ENCODE assay signal across 1 cellular context in genomic region chr6:123803862-123804681, GRCh38.
TF ChIP-seq lines count a peak whose summit lies in the region.

Gene NKAIN2, plus strand, starts transcription at chr6:123803865.

TF ChIP-seq in HEK293, 187 proteins besides CTCF, POLR2A, EP300 and RAD21 (continued from another document and continues in another):
- no peak for TF ChIP-seq ZNF280D (tag by site-specific recombination; IDR thresholded peaks at IDR 0.05)
- no peak; the same call in 1 of the 2 replicates for TF ChIP-seq SP7 (tag by site-specific recombination; IDR thresholded peaks at IDR 0.05)
- no peak for TF ChIP-seq ZNF24 (tag by site-specific recombination; IDR thresholded peaks at IDR 0.05)
- TF ChIP-seq ZNF214 (tag by site-specific recombination; IDR thresholded peaks at IDR 0.05; ENCODE audit: borderline replicate concordance) = no peak
- TF ChIP-seq RBAK (tag by site-specific recombination; IDR thresholded peaks at IDR 0.05) = no peak
- TF ChIP-seq ZNF175 (tag by site-specific recombination; IDR thresholded peaks at IDR 0.05) = no peak
- TF ChIP-seq ZBTB49 (tag by site-specific recombination; IDR thresholded peaks at IDR 0.05; ENCODE audit: low read depth) = no peak
- peak; percentile 79 for TF ChIP-seq ZXDB (tag by site-specific recombination; IDR thresholded peaks at IDR 0.05)
- no peak for TF ChIP-seq SP3 (tag by site-specific recombination; IDR thresholded peaks at IDR 0.05)
- TF ChIP-seq ZNF621 (tag by site-specific recombination; IDR thresholded peaks at IDR 0.05) = no peak
- 0 out of 2 replicates have a peak, but pooled peaks have one; percentile 33 for TF ChIP-seq ZNF10 (tag by site-specific recombination; IDR thresholded peaks at IDR 0.05)
- TF ChIP-seq YY2 (tag by site-specific recombination; IDR thresholded peaks at IDR 0.05) = no peak
- TF ChIP-seq MYNN (tag by site-specific recombination; IDR thresholded peaks at IDR 0.05; ENCODE audit: borderline replicate concordance) = no peak
- no peak for TF ChIP-seq ZNF473 (tag by site-specific recombination; IDR thresholded peaks at IDR 0.05)
- TF ChIP-seq ZNF549 (tag by site-specific recombination; IDR thresholded peaks at IDR 0.05) = no peak
- no peak for TF ChIP-seq ZNF530 (tag by site-specific recombination; IDR thresholded peaks at IDR 0.05; ENCODE audit: low read depth)
- 0 out of 2 replicates have a peak, but pooled peaks have one; percentile 17 for TF ChIP-seq ZNF76 (tag by site-specific recombination; IDR thresholded peaks at IDR 0.05; ENCODE audit: borderline replicate concordance, low read depth)
- no peak for TF ChIP-seq PRDM4 (tag by site-specific recombination; IDR thresholded peaks at IDR 0.05)
- TF ChIP-seq ZNF664 (tag by site-specific recombination; IDR thresholded peaks at IDR 0.05) = no peak
- 0 out of 2 replicates have a peak, but pooled peaks have one; percentile 11 for TF ChIP-seq ZNF518A (tag by site-specific recombination; conservative IDR thresholded peaks at IDR 0.05; ENCODE audit: low read depth)
- peak; percentile 59 for TF ChIP-seq PRDM6 (tag by site-specific recombination; IDR thresholded peaks at IDR 0.05)
- no peak for TF ChIP-seq EGR2 (tag by site-specific recombination; IDR thresholded peaks at IDR 0.05; ENCODE audit: low read depth)
- TF ChIP-seq KLF8 (tag by site-specific recombination; IDR thresholded peaks at IDR 0.05) = no peak
- TF ChIP-seq ZNF585B (tag by site-specific recombination; IDR thresholded peaks at IDR 0.05) = no peak
- TF ChIP-seq SCRT2 (tag by site-specific recombination; IDR thresholded peaks at IDR 0.05) = peak; percentile 92
- TF ChIP-seq ZFP37 (tag by site-specific recombination; IDR thresholded peaks at IDR 0.05) = no peak
- TF ChIP-seq ZNF707 (tag by site-specific recombination; IDR thresholded peaks at IDR 0.05) = no peak
- TF ChIP-seq BCL6B (tag by site-specific recombination; IDR thresholded peaks at IDR 0.05) = no peak
- TF ChIP-seq ZNF23 (tag by site-specific recombination; IDR thresholded peaks at IDR 0.05; ENCODE audit: borderline replicate concordance) = no peak
- no peak; the same call in 1 of the 2 replicates for TF ChIP-seq ZBTB8A (tag by site-specific recombination; IDR thresholded peaks at IDR 0.05)
- TF ChIP-seq TRIM28 (IDR thresholded peaks at IDR 0.05; ENCODE audit: borderline replicate concordance, low read length) = no peak
- 0 out of 2 replicates have a peak, but pooled peaks have one; percentile 16 for TF ChIP-seq ZNF600 (tag by site-specific recombination; IDR thresholded peaks at IDR 0.05)
- no peak for TF ChIP-seq ZNF155 (tag by site-specific recombination; IDR thresholded peaks at IDR 0.05)
- no peak for TF ChIP-seq ZNF513 (tag by site-specific recombination; IDR thresholded peaks at IDR 0.05)
- no peak for TF ChIP-seq ZNF311 (tag by site-specific recombination; IDR thresholded peaks at IDR 0.05; ENCODE audit: borderline replicate concordance)
- no peak for TF ChIP-seq HOXD13 (CRISPR knock-in tag; IDR thresholded peaks at IDR 0.05; ENCODE audit: borderline replicate concordance)
- no peak for TF ChIP-seq ZNF292 (tag by site-specific recombination; IDR thresholded peaks at IDR 0.05; ENCODE audit: borderline replicate concordance, low read depth)
- no peak for TF ChIP-seq ZNF426 (tag by site-specific recombination; IDR thresholded peaks at IDR 0.05)
- TF ChIP-seq ZEB2 (tag by site-specific recombination; IDR thresholded peaks at IDR 0.05) = peak; percentile 46; the same call in 1 of the 2 replicates
- no peak for TF ChIP-seq ZNF510 (tag by site-specific recombination; IDR thresholded peaks at IDR 0.05; ENCODE audit: insufficient replicate concordance)
- no peak for TF ChIP-seq ZNF785 (tag by site-specific recombination; IDR thresholded peaks at IDR 0.05)
- no peak for TF ChIP-seq ZNF146 (tag by site-specific recombination; IDR thresholded peaks at IDR 0.05)
- TF ChIP-seq ZBTB20 (tag by site-specific recombination; IDR thresholded peaks at IDR 0.05) = peak; percentile 27; the same call in 1 of the 2 replicates
- no peak for TF ChIP-seq ZNF211 (tag by site-specific recombination; IDR thresholded peaks at IDR 0.05; ENCODE audit: low read depth)
- peak; percentile 81 for TF ChIP-seq ZNF692 (tag by site-specific recombination; IDR thresholded peaks at IDR 0.05)
